Comparison of ENCODE assay signal across 11 cellular contexts in genomic region chr2:234955091-234955511, GRCh38. TPM values are rescaled to one million over a fixed set of nuclear protein-coding genes. Genes with fewer than 3 reads are reported as not detected.
DNase-seq lines count a peak whose midpoint lies in the region; ATAC-seq and TF ChIP-seq lines count a peak whose summit lies in the region.
"Had no signal": no experiment of that assay in that cellular context is flagged by ENCODE, and none has a peak within 500 bp of the region (broad histone marks: within the 10 kb centered on the region; RNA-seq: fewer than 3 reads in every experiment).

No MANE protein-coding gene starts in this region.

- peak overlapping the region; percentile 91 to 94 for H3K27ac ChIP-seq in breast epithelium
- H3K27ac ChIP-seq in layer of hippocampus (ENCODE audit: low read depth, low read length), result peak overlapping the region; percentile 91

- CTCF ChIA-PET in T-cell (lab: Charles Lee), result no interaction called here

- H3K4me3 Mint-ChIP-seq in HFFc6 (peak overlapping the region; percentile 93), immature natural killer cell (no peak overlapping the region), T-cell (no peak overlapping the region)

- no peaks in the 10 kb centered on the region for H3K9me3 Mint-ChIP-seq in HFFc6
- no peaks in the 10 kb centered on the region for H3K9me3 Mint-ChIP-seq in immature natural killer cell
- no peaks in the 10 kb centered on the region for H3K9me3 Mint-ChIP-seq in T-cell

- peaks cover 15% of the 10 kb centered on the region for H3K27me3 Mint-ChIP-seq in HFFc6 (ENCODE audit: insufficient read depth)
- peaks cover 15 to 26% (median 19%) of the 10 kb centered on the region in 3 donors for H3K27me3 Mint-ChIP-seq in immature natural killer cell (ENCODE audit: low read depth in 3 of 3)
- peaks cover 42 to 51% of the 10 kb centered on the region in 2 donors for H3K27me3 Mint-ChIP-seq in T-cell

- intact Hi-C loops in breast epithelium (cut with DNase I; ENCODE audit: low total_unique reads), result no loop called here

- H3K9ac ChIP-seq in skeletal muscle satellite cell (ENCODE audit: low read depth, low read length), result no peak overlapping the region

- no peak for ATAC-seq in GM18868 (IDR thresholded peaks at IDR 0.05; ENCODE audit: unreplicated experiment)
- no peak for ATAC-seq in T-cell (replicated peaks in 1 of 4)

- H3K27ac Mint-ChIP-seq in HFFc6 (peak overlapping the region; percentile 16; the same call in 1 of the 2 replicates), immature natural killer cell (no peak overlapping the region), T-cell (no peak overlapping the region)

- no peak for TF ChIP-seq POLR2A in breast epithelium (IDR thresholded peaks at IDR 0.05)

- POLR2A ChIA-PET in T-cell (lab: Charles Lee), result interaction anchor here in 1 of 2 donors (0.6 kb wide), 1 partner anchor 273 kb away, joined by 3 read pairs; no protein-coding TSS in a partner anchor

- H3K27me3 ChIP-seq in breast epithelium (no peaks in the 10 kb centered on the region), layer of hippocampus (ENCODE audit: control insufficient read depth, insufficient read depth, low read length) (no peaks in the 10 kb centered on the region), skeletal muscle satellite cell (ENCODE audit: control insufficient read depth, insufficient read depth, low read length) (no peaks in the 10 kb centered on the region)

- H3K36me3 Mint-ChIP-seq in HFFc6 (ENCODE audit: low read depth), result peaks cover 51% of the 10 kb centered on the region
- no peaks in the 10 kb centered on the region for H3K36me3 Mint-ChIP-seq in immature natural killer cell
- no peaks in the 10 kb centered on the region for H3K36me3 Mint-ChIP-seq in T-cell

- H3K4me2 ChIP-seq in skeletal muscle satellite cell (ENCODE audit: low read length), result peak overlapping the region; percentile 80

- DNase-seq in HFFc6 (no peak), breast epithelium (ENCODE audit: low spot score in 2 of 2) (no peak), Kasumi-1 (lab: John Stamatoyannopoulos, UW) (no peak), immature natural killer cell (no peak), T-cell (no peak)
- DNase-seq: activated T-cell treated with anti-CD3 and anti-CD28 coated beads, Interleukin-2, amount 50 U/mL, for 48 hours; cortex of kidney; MM.1S had no signal

- no peaks in the 10 kb centered on the region for H3K9me3 ChIP-seq in breast epithelium
- H3K9me3 ChIP-seq in skeletal muscle satellite cell (replicated peaks; ENCODE audit: low read length), result no peaks in the 10 kb centered on the region

- H3K36me3 ChIP-seq in breast epithelium (no peaks in the 10 kb centered on the region), skeletal muscle satellite cell (ENCODE audit: insufficient read depth, low read length) (peaks cover 26% of the 10 kb centered on the region)

- no peak for TF ChIP-seq CTCF in HFFc6 (IDR thresholded peaks at IDR 0.05)
- TF ChIP-seq CTCF in breast epithelium (IDR thresholded peaks at IDR 0.05), result no peak

- H3K4me1 ChIP-seq in breast epithelium, result peaks cover 10 to 12% of the 10 kb centered on the region in 2 donors
- peaks cover 71% of the 10 kb centered on the region for H3K4me1 ChIP-seq in skeletal muscle satellite cell (ENCODE audit: control insufficient read depth, insufficient read depth, low read length)

- H3K4me3 ChIP-seq in breast epithelium (peak overlapping the region in 2 of 3 donors; percentile 4 to 94), skeletal muscle satellite cell (ENCODE audit: low read length) (peak overlapping the region; percentile 71)

- peaks cover 76% of the 10 kb centered on the region for H3K4me1 Mint-ChIP-seq in HFFc6 (ENCODE audit: low read depth)
- H3K4me1 Mint-ChIP-seq in immature natural killer cell, result peaks cover 0 to 12% of the 10 kb centered on the region in 2 donors
- peaks cover 7 to 18% (median 12%) of the 10 kb centered on the region in 3 donors for H3K4me1 Mint-ChIP-seq in T-cell

RNA-seq across cellular contexts. Expression of gene SH3BP4, which starts 3.3 kb away (rescaled TPM):
- 10 to 100 TPM; 82.3 to 98.7 (median 87.8) TPM for total RNA-seq in HFFc6 (2021; fragmentation: NEBNext Ultra II Directional; extraction: Animal tissue kit (Norgen Biotek cat#: 25700))
- total RNA-seq in breast epithelium, result 10 to 100 TPM; 28.5 to 73.6 (median 44.2) TPM
- 28.9 and 35.2 TPM in 2 replicates for total RNA-seq in skeletal muscle satellite cell (2012; rRNA removed)
- 1 to 10 TPM in 2 of 3 donors, under 1 TPM in 1; 0.83 to 3.5 (median 2.3) TPM for polyA plus RNA-seq in immature natural killer cell
- total RNA-seq in T-cell, result 1 to 10 TPM in 1 of 5 donors, under 1 TPM in 4; 0.14 to 1.3 (median 0.50) TPM

Comparison
In these comparisons a context has a peak if more than half of its experiments do, and no peak if none do; other contexts are left out.
1. RNA of gene SH3BP4, which starts 3.3 kb away (total RNA-seq): 82.3 to 98.7 TPM in HFFc6 and 28.5 to 73.6 TPM in breast epithelium; 0.14 to 1.3 TPM in T-cell; every median in the first group is over 10 times any median in the second.